In genomic region chr3:71095511-71096305, GRCh38 we compare ENCODE assay signal across 24 cellular contexts.
A peak's percentile ranks its signal among the peaks of the same experiment; 100 is the strongest.
DNase-seq lines count a peak whose midpoint lies in the region; ATAC-seq, FAIRE-seq and TF ChIP-seq lines count a peak whose summit lies in the region.
"Had no signal": no experiment of that assay in that cellular context is flagged by ENCODE, and none has a peak within 500 bp of the region (broad histone marks: within the 10 kb centered on the region; RNA-seq: fewer than 3 reads in every experiment).

No MANE protein-coding gene starts in this region.

- H3K9me3 Mint-ChIP-seq in activated CD4-positive, alpha-beta memory T cell treated with anti-CD3 and anti-CD28 coated beads for 36 hours, result no peaks in the 10 kb centered on the region
- H3K9me3 Mint-ChIP-seq in activated CD4-positive, alpha-beta memory T cell treated with anti-CD3 and anti-CD28 coated beads, Interleukin-2, amount 10 ng/mL, durations not matched to agents 7 days and 5 days, result no peaks in the 10 kb centered on the region
- H3K9me3 Mint-ChIP-seq: CD14-positive monocyte had no signal

- H3K27me3 ChIP-seq in Karpas-422 (ENCODE audit: low read length) (no peaks in the 10 kb centered on the region), pancreas (no peaks in the 10 kb centered on the region)
- H3K27me3 ChIP-seq: brain microvascular endothelial cell, gastrocnemius medialis, MG63 had no signal

- H3K9ac ChIP-seq in Karpas-422 (ENCODE audit: low read length), result no peak overlapping the region

- intact Hi-C loops in activated CD4-positive, alpha-beta memory T cell treated with anti-CD3 and anti-CD28 coated beads for 36 hours (cut with micrococcal nuclease), result no loop called here
- intact Hi-C loops in pancreas (cut with DNase I), result no loop called here

- H3K36me3 ChIP-seq in Karpas-422 (ENCODE audit: insufficient read depth, low read length) (peaks cover 33% of the 10 kb centered on the region; the same call in 1 of the 2 replicates), pancreas (no peaks in the 10 kb centered on the region)
- H3K36me3 ChIP-seq: brain microvascular endothelial cell, gastrocnemius medialis, MG63, prostate gland had no signal

- peak in 3 of 4 donors; percentile 38 to 71 (median 41) for ATAC-seq in pancreas
- ATAC-seq in HG03520 (IDR thresholded peaks at IDR 0.05; ENCODE audit: unreplicated experiment), result no peak
- ATAC-seq in HG03097 (IDR thresholded peaks at IDR 0.05; ENCODE audit: low FRiP score, unreplicated experiment), result no peak
- ATAC-seq: gastrocnemius medialis had no signal

- no peak for FAIRE-seq in pancreas (lab: Jason Lieb, UNC)
- FAIRE-seq: endothelial cell of umbilical vein, GM12891 had no signal

- H3K4me2 ChIP-seq in Karpas-422 (ENCODE audit: low read depth, low read length, poor library complexity, severe bottlenecking), result no peak overlapping the region

- POLR2A ChIA-PET in activated CD4-positive, alpha-beta memory T cell treated with anti-CD3 and anti-CD28 coated beads for 36 hours (lab: Charles Lee), result no interaction called here
- POLR2A ChIA-PET in activated CD4-positive, alpha-beta memory T cell treated with anti-CD3 and anti-CD28 coated beads, Interleukin-2, amount 10 ng/mL, durations not matched to agents 7 days and 5 days (lab: Charles Lee), result interaction anchor here (1.1 to 1.3 kb wide), 2 partner anchors 9 to 35 kb away, joined by 3 to 4 read pairs; no protein-coding TSS in a partner anchor

- 34 to 47% methylated on average over 1 of the region's 1 CpG for WGBS in pancreas, 2 donors

- H3K9me2 ChIP-seq in Karpas-422 (replicated peaks; ENCODE audit: insufficient read depth, low read length), result no peaks in the 10 kb centered on the region

- no peaks in the 10 kb centered on the region for H4K20me1 ChIP-seq in Karpas-422 (ENCODE audit: insufficient read depth, low read depth, low read length)

- H2AFZ ChIP-seq in Karpas-422 (ENCODE audit: low read length), result no peak overlapping the region

- TF ChIP-seq CTCF in choroid plexus epithelial cell (conservative IDR thresholded peaks at IDR 0.05; ENCODE audit: low read depth, low read length) (no peak), pancreas (IDR thresholded peaks at IDR 0.05) (no peak)

- DNase-seq in activated CD4-positive, alpha-beta memory T cell treated with anti-CD3 and anti-CD28 coated beads for 36 hours, result no peak
- DNase-seq in activated CD4-positive, alpha-beta memory T cell treated with anti-CD3 and anti-CD28 coated beads, Interleukin-2, amount 10 ng/mL, durations not matched to agents 7 days and 5 days, result no peak
- DNase-seq in Karpas-422 (no peak), choroid plexus epithelial cell (ENCODE audit: low read depth) (peak; percentile 59), pancreas (no peak), OCI-M2 (lab: John Stamatoyannopoulos, UW; ENCODE audit: unreplicated experiment) (no peak)
- DNase-seq: activated CD8-positive, alpha-beta memory T cell treated with anti-CD3 and anti-CD28 coated beads, Interleukin-2, amount 50 U/mL, for 4 hours; brain microvascular endothelial cell; cortex of kidney; gastrocnemius medialis; H7; kidney glomerular epithelial cell; MG63; NCI-H774; stimulated activated CD4-positive, alpha-beta T cell treated with anti-CD3 and anti-CD28 coated beads, Interleukin-4, amount 100 ng/mL, for 4 hours; substantia nigra had no signal

- H3K27me3 Mint-ChIP-seq in activated CD4-positive, alpha-beta memory T cell treated with anti-CD3 and anti-CD28 coated beads for 36 hours, result no peaks in the 10 kb centered on the region
- H3K27me3 Mint-ChIP-seq in activated CD4-positive, alpha-beta memory T cell treated with anti-CD3 and anti-CD28 coated beads, Interleukin-2, amount 10 ng/mL, durations not matched to agents 7 days and 5 days, result no peaks in the 10 kb centered on the region

- H3K4me1 ChIP-seq in Karpas-422 (ENCODE audit: low read length), result peaks cover 60% of the 10 kb centered on the region
- peaks cover 0 to 17% (median 6%) of the 10 kb centered on the region in 3 donors for H3K4me1 ChIP-seq in pancreas
- H3K4me1 ChIP-seq: gastrocnemius medialis, prostate gland had no signal

- H3K9me3 ChIP-seq in Karpas-422 (ENCODE audit: low read length) (no peaks in the 10 kb centered on the region), pancreas (no peaks in the 10 kb centered on the region)
- H3K9me3 ChIP-seq: gastrocnemius medialis, MG63, prostate gland had no signal

- CTCF ChIA-PET in activated CD4-positive, alpha-beta memory T cell treated with anti-CD3 and anti-CD28 coated beads for 36 hours (lab: Charles Lee), result interaction anchor here (0.9 kb wide), 1 partner anchor 205 kb away, joined by 3 read pairs; no protein-coding TSS in a partner anchor
- CTCF ChIA-PET in activated CD4-positive, alpha-beta memory T cell treated with anti-CD3 and anti-CD28 coated beads, Interleukin-2, amount 10 ng/mL, durations not matched to agents 7 days and 5 days (lab: Charles Lee), result no interaction called here

- H3K27ac ChIP-seq in Karpas-422 (ENCODE audit: low read length) (peak overlapping the region; percentile 35), pancreas (no peak overlapping the region)
- H3K27ac ChIP-seq: brain microvascular endothelial cell, gastrocnemius medialis, HL-60, prostate gland, skin epidermis had no signal

- no peak overlapping the region for H3K4me3 ChIP-seq in Karpas-422 (ENCODE audit: low read length)
- H3K4me3 ChIP-seq in choroid plexus epithelial cell (ENCODE audit: low read depth, low read length), result no peak overlapping the region
- no peak overlapping the region for H3K4me3 ChIP-seq in pancreas
- H3K4me3 ChIP-seq: gastrocnemius medialis, MG63, prostate gland, skin epidermis had no signal

- H3K4me3 Mint-ChIP-seq in activated CD4-positive, alpha-beta memory T cell treated with anti-CD3 and anti-CD28 coated beads for 36 hours, result no peak overlapping the region
- H3K4me3 Mint-ChIP-seq in activated CD4-positive, alpha-beta memory T cell treated with anti-CD3 and anti-CD28 coated beads, Interleukin-2, amount 10 ng/mL, durations not matched to agents 7 days and 5 days, result no peak overlapping the region
- H3K4me3 Mint-ChIP-seq: CD14-positive monocyte had no signal

- peak overlapping the region; percentile 9 for H3K27ac Mint-ChIP-seq in activated CD4-positive, alpha-beta memory T cell treated with anti-CD3 and anti-CD28 coated beads for 36 hours
- H3K27ac Mint-ChIP-seq in activated CD4-positive, alpha-beta memory T cell treated with anti-CD3 and anti-CD28 coated beads, Interleukin-2, amount 10 ng/mL, durations not matched to agents 7 days and 5 days, result no peak overlapping the region

- peaks cover 82% of the 10 kb centered on the region for H3K79me2 ChIP-seq in Karpas-422 (ENCODE audit: low read length)

- peaks cover 27% of the 10 kb centered on the region for H3K36me3 Mint-ChIP-seq in activated CD4-positive, alpha-beta memory T cell treated with anti-CD3 and anti-CD28 coated beads for 36 hours
- peaks cover 19% of the 10 kb centered on the region for H3K36me3 Mint-ChIP-seq in activated CD4-positive, alpha-beta memory T cell treated with anti-CD3 and anti-CD28 coated beads, Interleukin-2, amount 10 ng/mL, durations not matched to agents 7 days and 5 days (ENCODE audit: low read depth)

- peaks cover 80% of the 10 kb centered on the region for H3K4me1 Mint-ChIP-seq in activated CD4-positive, alpha-beta memory T cell treated with anti-CD3 and anti-CD28 coated beads for 36 hours (ENCODE audit: low read depth)
- peaks cover 39% of the 10 kb centered on the region for H3K4me1 Mint-ChIP-seq in activated CD4-positive, alpha-beta memory T cell treated with anti-CD3 and anti-CD28 coated beads, Interleukin-2, amount 10 ng/mL, durations not matched to agents 7 days and 5 days

Comparison
In these comparisons a context has a peak if more than half of its experiments do, and no peak if none do; other contexts are left out.
1. ATAC-seq: peak in pancreas (3 of 4); none in HG03520 (single experiment) and HG03097 (single experiment).